ENCODE assay signal across 23 cellular contexts in genomic region chr22:41394012-41394356, GRCh38. TPM values are rescaled to one million over a fixed set of nuclear protein-coding genes. Genes with fewer than 3 reads are reported as not detected.
DNase-seq lines count a peak whose midpoint lies in the region; ATAC-seq and TF ChIP-seq lines count a peak whose summit lies in the region.
"Had no signal": no experiment of that assay in that cellular context is flagged by ENCODE, and none has a peak within 500 bp of the region (broad histone marks: within the 10 kb centered on the region; RNA-seq: fewer than 3 reads in every experiment).

No MANE protein-coding gene starts in this region.

- H3K9me3 ChIP-seq in thyroid gland (no peaks in the 10 kb centered on the region), stomach (no peaks in the 10 kb centered on the region)
- H3K9me3 ChIP-seq: mucosa of descending colon, SJSA1 had no signal

- H3K27me3 ChIP-seq in thyroid gland (no peaks in the 10 kb centered on the region), stomach (no peaks in the 10 kb centered on the region)
- H3K27me3 ChIP-seq: SJSA1 had no signal

- H3K4me1 Mint-ChIP-seq in neural crest cell: peaks cover 18% of the 10 kb centered on the region
- H3K4me1 Mint-ChIP-seq in stimulated activated effector memory CD8-positive, alpha-beta T cell treated with anti-CD3 and anti-CD28 coated beads, Interleukin-12 subunit alpha, Interleukin-12 subunit beta, amount 100 ng/mL, for 72 hours: no peaks in the 10 kb centered on the region
- H3K4me1 Mint-ChIP-seq: CD8-positive, alpha-beta memory T cell had no signal

- intact Hi-C loops in thyroid gland (cut with DNase I) (loop anchor here (10.0 kb wide), 1 partner anchor 201 kb away; no protein-coding TSS in a partner anchor), stomach (cut with DNase I; ENCODE audit: low total_unique reads) (no loop called here)

- H3K4me3 Mint-ChIP-seq in neural crest cell: no peak overlapping the region
- no peak overlapping the region for H3K4me3 Mint-ChIP-seq in stimulated activated effector memory CD8-positive, alpha-beta T cell treated with anti-CD3 and anti-CD28 coated beads, Interleukin-12 subunit alpha, Interleukin-12 subunit beta, amount 100 ng/mL, for 72 hours
- H3K4me3 Mint-ChIP-seq: activated CD4-positive, alpha-beta memory T cell treated with anti-CD3 and anti-CD28 coated beads for 36 hours; activated naive CD4-positive, alpha-beta T cell treated with anti-CD3 and anti-CD28 coated beads for 36 hours; activated T-cell treated with anti-CD3 and anti-CD28 coated beads, Interleukin-2, amount 50 U/mL, for 24 hours; CD8-positive, alpha-beta memory T cell had no signal

- H3K9me3 Mint-ChIP-seq in neural crest cell: no peaks in the 10 kb centered on the region
- no peaks in the 10 kb centered on the region for H3K9me3 Mint-ChIP-seq in stimulated activated effector memory CD8-positive, alpha-beta T cell treated with anti-CD3 and anti-CD28 coated beads, Interleukin-12 subunit alpha, Interleukin-12 subunit beta, amount 100 ng/mL, for 72 hours
- H3K9me3 Mint-ChIP-seq: activated CD4-positive, alpha-beta memory T cell treated with anti-CD3 and anti-CD28 coated beads for 36 hours; activated naive CD4-positive, alpha-beta T cell treated with anti-CD3 and anti-CD28 coated beads for 36 hours; activated T-cell treated with anti-CD3 and anti-CD28 coated beads, Interleukin-2, amount 50 U/mL, for 24 hours; CD8-positive, alpha-beta memory T cell had no signal

- CTCF ChIA-PET in RWPE1 (lab: Yijun Ruan, JAX): no interaction called here

- 94 to 95% methylated on average over 7 to 11 of the region's 11 CpGs for WGBS in thyroid gland, 2 donors
- 92 to 95% (median 93%) methylated on average over 10 to 11 of the region's 11 CpGs for WGBS in stomach, 5 donors

- ATAC-seq in HG02938 (IDR thresholded peaks at IDR 0.05; ENCODE audit: unreplicated experiment): no peak
- ATAC-seq in stimulated activated effector memory CD8-positive, alpha-beta T cell treated with anti-CD3 and anti-CD28 coated beads, Interleukin-12 subunit alpha, Interleukin-12 subunit beta, amount 100 ng/mL, for 72 hours: no peak
- ATAC-seq: mucosa of descending colon; PC-3; stimulated activated naive CD8-positive, alpha-beta T cell treated with anti-CD3 and anti-CD28 coated beads, Interleukin-15, Interleukin-2, amounts not matched to agents 100 U/mL and 50 U/mL, for 24 hours had no signal

- POLR2A ChIA-PET in RWPE1 (lab: Yijun Ruan, JAX; ENCODE audit: low non-redundant PET): no interaction called here

- H3K27ac ChIP-seq in RWPE1 (peak overlapping the region; percentile 8), coronary artery (peak overlapping the region; percentile 56 to 84), thyroid gland (peak overlapping the region; percentile 51 to 63 (median 63)), stomach (peak overlapping the region in 1 of 5 donors; percentile 58)
- H3K27ac ChIP-seq: SJSA1 had no signal

- no peaks in the 10 kb centered on the region for H3K27me3 Mint-ChIP-seq in neural crest cell (ENCODE audit: low read depth)
- H3K27me3 Mint-ChIP-seq: activated CD4-positive, alpha-beta memory T cell treated with anti-CD3 and anti-CD28 coated beads for 36 hours; activated T-cell treated with anti-CD3 and anti-CD28 coated beads, Interleukin-2, amount 50 U/mL, for 24 hours; CD8-positive, alpha-beta memory T cell had no signal

- TF ChIP-seq EP300 in stomach (IDR thresholded peaks at IDR 0.05): no peak

- H3K4me1 ChIP-seq in thyroid gland: peaks cover 0 to 4% of the 10 kb centered on the region in 2 donors
- H3K4me1 ChIP-seq in stomach: peaks cover 0 to 10% (median 4%) of the 10 kb centered on the region in 4 donors
- H3K4me1 ChIP-seq: SJSA1 had no signal

- DNase-seq in RWPE1 (ENCODE audit: low spot score) (no peak), coronary artery (ENCODE audit: low spot score) (no peak), neural crest cell (ENCODE audit: low read depth, low spot score) (no peak), thyroid gland (no peak), stomach (no peak), SW480 (ENCODE audit: low spot score) (no peak)
- DNase-seq in stimulated activated effector memory CD8-positive, alpha-beta T cell treated with anti-CD3 and anti-CD28 coated beads, Interleukin-12 subunit alpha, Interleukin-12 subunit beta, amount 100 ng/mL, for 72 hours (ENCODE audit: low spot score in 2 of 2): no peak
- DNase-seq: activated CD4-positive, alpha-beta memory T cell treated with anti-CD3 and anti-CD28 coated beads for 36 hours; activated naive CD4-positive, alpha-beta T cell treated with anti-CD3 and anti-CD28 coated beads for 36 hours; activated T-cell treated with anti-CD3 and anti-CD28 coated beads, Interleukin-2, amount 50 U/mL, for 24 hours; CD8-positive, alpha-beta memory T cell; cortex of kidney; DMS53; KG1; mucosa of descending colon; MV-4-11; NCI-H1930; NCI-H226; PC-3; stimulated activated naive CD8-positive, alpha-beta T cell treated with anti-CD3 and anti-CD28 coated beads, Interleukin-15, Interleukin-2, amounts not matched to agents 100 U/mL and 50 U/mL, for 24 hours; T-helper 2 cell had no signal

- H3K36me3 ChIP-seq in thyroid gland (peaks cover 43 to 51% of the 10 kb centered on the region in 2 donors), stomach (peaks cover 54 to 97% (median 87%) of the 10 kb centered on the region in 4 donors)

- H3K4me3 ChIP-seq in coronary artery (no peak overlapping the region), thyroid gland (replicated peaks in 1 of 3) (no peak overlapping the region), stomach (no peak overlapping the region)
- H3K4me3 ChIP-seq: mucosa of descending colon, SJSA1 had no signal

- H3K36me3 Mint-ChIP-seq in neural crest cell (ENCODE audit: low read depth): peaks cover 5% of the 10 kb centered on the region
- peaks cover 25% of the 10 kb centered on the region for H3K36me3 Mint-ChIP-seq in stimulated activated effector memory CD8-positive, alpha-beta T cell treated with anti-CD3 and anti-CD28 coated beads, Interleukin-12 subunit alpha, Interleukin-12 subunit beta, amount 100 ng/mL, for 72 hours

- TF ChIP-seq CTCF in RWPE1 (conservative IDR thresholded peaks at IDR 0.05; ENCODE audit: low read depth) (no peak), coronary artery (IDR thresholded peaks at IDR 0.05) (no peak), neural crest cell (conservative IDR thresholded peaks at IDR 0.05) (no peak), thyroid gland (IDR thresholded peaks at IDR 0.05) (no peak), stomach (IDR thresholded peaks at IDR 0.05) (no peak)

- peak overlapping the region; percentile 78 for H3K27ac Mint-ChIP-seq in neural crest cell (ENCODE audit: unreplicated experiment)
- H3K27ac Mint-ChIP-seq in stimulated activated effector memory CD8-positive, alpha-beta T cell treated with anti-CD3 and anti-CD28 coated beads, Interleukin-12 subunit alpha, Interleukin-12 subunit beta, amount 100 ng/mL, for 72 hours: no peak overlapping the region
- H3K27ac Mint-ChIP-seq: activated CD4-positive, alpha-beta memory T cell treated with anti-CD3 and anti-CD28 coated beads for 36 hours; activated naive CD4-positive, alpha-beta T cell treated with anti-CD3 and anti-CD28 coated beads for 36 hours; activated T-cell treated with anti-CD3 and anti-CD28 coated beads, Interleukin-2, amount 50 U/mL, for 24 hours; CD8-positive, alpha-beta memory T cell had no signal

- TF ChIP-seq POLR2A in thyroid gland (IDR thresholded peaks at IDR 0.05) (no peak), stomach (IDR thresholded peaks at IDR 0.05) (no peak)

RNA-seq across cellular contexts. Expression of gene TEF, which starts 12.2 kb away (rescaled TPM):
- 9.3 and 13.6 TPM in 2 replicates for total RNA-seq in neural crest cell
- 10 to 100 TPM; 15.9 to 41.1 (median 22.9) TPM for total RNA-seq in thyroid gland
- total RNA-seq in stomach: 10 to 100 TPM in 3 of 5 donors, 1 to 10 TPM in 2; 7.0 to 29.1 (median 19.3) TPM
- 10 to 100 TPM in 1 of 3 donors, 1 to 10 TPM in 2; 6.7 to 12.2 (median 8.2) TPM for polyA plus RNA-seq in stomach

RNA-seq across cellular contexts. Expression of gene TOB2, which starts 52.6 kb away (rescaled TPM):
- total RNA-seq in neural crest cell: 47.7 and 50.8 TPM in 2 replicates
- total RNA-seq in thyroid gland: 100 to 1,000 TPM in 3 of 4 donors, 10 to 100 TPM in 1; 66.5 to 130 (median 115) TPM
- total RNA-seq in stomach: 10 to 100 TPM; 19.8 to 42.4 (median 31.5) TPM
- 10 to 100 TPM; 11.0 to 17.1 (median 13.0) TPM for polyA plus RNA-seq in stomach
